In the genomic region with DNA sequence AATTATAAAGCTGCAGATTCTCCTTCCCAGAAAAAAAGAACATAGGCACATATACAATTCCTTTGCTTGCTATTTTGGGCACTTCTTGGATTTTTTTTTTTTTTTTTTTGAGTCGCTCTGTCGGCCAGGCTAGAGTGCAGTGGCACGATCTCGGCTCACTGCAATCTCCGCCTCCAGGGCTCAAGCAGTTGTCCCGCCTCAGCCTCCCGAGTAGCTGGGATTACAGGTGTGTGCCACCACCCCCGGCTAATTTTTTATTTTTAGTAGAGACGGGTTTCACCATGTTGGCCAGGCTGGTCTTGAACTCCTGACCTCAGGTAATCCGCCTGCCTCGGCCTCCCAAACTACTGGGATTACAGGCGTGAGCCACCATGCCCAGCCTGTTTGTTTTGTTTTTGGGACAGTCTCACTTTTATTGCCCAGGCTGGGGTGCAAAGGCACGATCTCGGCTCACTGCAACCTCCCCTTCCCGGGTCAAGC, we compare ENCODE assay signal across 8 cellular contexts. TPM values are rescaled to one million over a fixed set of nuclear protein-coding genes. Genes with fewer than 3 reads are reported as not detected.
A peak's percentile ranks its signal among the peaks of the same experiment; 100 is the strongest.
DNase-seq lines count a peak whose midpoint lies in the region; ATAC-seq, FAIRE-seq and TF ChIP-seq lines count a peak whose summit lies in the region.
"Not testable (repeated sequence)": the region's sequence is repeated elsewhere in the genome, so short reads cannot be mapped to it uniquely, and the experiment has no call there.

No MANE protein-coding gene starts in this region.

- not testable (repeated sequence) for H3K4me3 ChIP-seq in KMS-11 (IDR thresholded peaks at IDR 0.05; ENCODE audit: insufficient read depth, low read depth, low read length); endothelial cell of umbilical vein (replicated peaks in 1 of 3; ENCODE audit: insufficient read depth in 1 of 3, low read depth in 1 of 3, low read length in 3 of 3)
- peak overlapping the region; percentile 87 for H3K4me3 ChIP-seq in lower lobe of right lung
- peak overlapping the region; percentile 84 for H3K4me3 ChIP-seq in thoracic aorta

- not testable (repeated sequence) for TF ChIP-seq CTCF in C4-2B (conservative IDR thresholded peaks at IDR 0.05); KMS-11 (conservative IDR thresholded peaks at IDR 0.05; ENCODE audit: low read depth, low read length); endothelial cell of umbilical vein (IDR thresholded peaks at IDR 0.05; ENCODE audit: extremely low read depth in 1 of 2, insufficient read depth in 1 of 2, low read depth in 1 of 2, low read length in 2 of 2); lower lobe of right lung (IDR thresholded peaks at IDR 0.05); progenitor cell of endocrine pancreas (IDR thresholded peaks at IDR 0.05; ENCODE audit: unreplicated experiment); thoracic aorta (IDR thresholded peaks at IDR 0.05)

- not testable (repeated sequence) for H3K9me3 Mint-ChIP-seq in T-helper 2 cell treated with Interferon-gamma antibody and Interleukin-4, amounts not matched to agents 5 μg/mL and 100 μg/mL, for 36 hours; activated naive CD8-positive, alpha-beta T cell treated with anti-CD3 and anti-CD28 coated beads, Interleukin-2, amount 50 U/mL, for 24 hours; progenitor cell of endocrine pancreas (ENCODE audit: low read depth)

- peak overlapping the region; percentile 93; the same call in 1 of the 2 replicates for H3K4me2 ChIP-seq in KMS-11
- H3K4me2 ChIP-seq in endothelial cell of umbilical vein (ENCODE audit: insufficient read depth, low read length): peak overlapping the region; percentile 83

- H3K4me1 ChIP-seq in KMS-11 (ENCODE audit: low read depth, poor library complexity, severe bottlenecking) (peaks cover 35% of the 10 kb centered on the region), endothelial cell of umbilical vein (ENCODE audit: control insufficient read depth, extremely low read depth, insufficient read depth, low read length) (peaks cover 24% of the 10 kb centered on the region), lower lobe of right lung (peaks cover 35% of the 10 kb centered on the region), thoracic aorta (ENCODE audit: control insufficient read depth in 1 of 2, low read depth in 2 of 2) (peaks cover 26 to 31% of the 10 kb centered on the region in 2 donors)

- not testable (repeated sequence) for FAIRE-seq in endothelial cell of umbilical vein (lab: Jason Lieb, UNC)

- intact Hi-C loops in endothelial cell of umbilical vein (cut with micrococcal nuclease); lower lobe of right lung (cut with DNase I): not testable (repeated sequence)

- not testable (repeated sequence) for H3K9ac ChIP-seq in KMS-11
- H3K9ac ChIP-seq in endothelial cell of umbilical vein (replicated peaks; ENCODE audit: extremely low read depth, insufficient read depth, low read length): peak overlapping the region; percentile 90

- H3K9me3 ChIP-seq in endothelial cell of umbilical vein (replicated peaks; ENCODE audit: control insufficient read depth, insufficient read depth, low read length); lower lobe of right lung; thoracic aorta: not testable (repeated sequence)

- H3K4me3 Mint-ChIP-seq in T-helper 2 cell treated with Interferon-gamma antibody and Interleukin-4, amounts not matched to agents 5 μg/mL and 100 μg/mL, for 36 hours: peak overlapping the region; percentile 95
- H3K4me3 Mint-ChIP-seq in activated naive CD8-positive, alpha-beta T cell treated with anti-CD3 and anti-CD28 coated beads, Interleukin-2, amount 50 U/mL, for 24 hours: peak overlapping the region; percentile 98
- peak overlapping the region; percentile 98 for H3K4me3 Mint-ChIP-seq in progenitor cell of endocrine pancreas (ENCODE audit: low read depth)

- not testable (repeated sequence) for H3K27me3 Mint-ChIP-seq in T-helper 2 cell treated with Interferon-gamma antibody and Interleukin-4, amounts not matched to agents 5 μg/mL and 100 μg/mL, for 36 hours (ENCODE audit: low read depth); activated naive CD8-positive, alpha-beta T cell treated with anti-CD3 and anti-CD28 coated beads, Interleukin-2, amount 50 U/mL, for 24 hours; progenitor cell of endocrine pancreas

- CTCF ChIA-PET in endothelial cell of umbilical vein (lab: Charles Lee): interaction anchor here (1.1 kb wide), 1 partner anchor 275 kb away, joined by 5 read pairs; no protein-coding TSS in a partner anchor

- H3K4me1 Mint-ChIP-seq in T-helper 2 cell treated with Interferon-gamma antibody and Interleukin-4, amounts not matched to agents 5 μg/mL and 100 μg/mL, for 36 hours (ENCODE audit: low read depth): peaks cover 31% of the 10 kb centered on the region
- peaks cover 36% of the 10 kb centered on the region for H3K4me1 Mint-ChIP-seq in activated naive CD8-positive, alpha-beta T cell treated with anti-CD3 and anti-CD28 coated beads, Interleukin-2, amount 50 U/mL, for 24 hours
- H3K4me1 Mint-ChIP-seq in progenitor cell of endocrine pancreas (ENCODE audit: low read depth): peaks cover 32% of the 10 kb centered on the region

- not testable (repeated sequence) for H3K9me1 ChIP-seq in endothelial cell of umbilical vein (replicated peaks; ENCODE audit: control insufficient read depth, extremely low read depth, insufficient read depth, low read length)

- H4K20me1 ChIP-seq in KMS-11 (ENCODE audit: insufficient read depth): peaks cover 27% of the 10 kb centered on the region
- H4K20me1 ChIP-seq in endothelial cell of umbilical vein (replicated peaks; ENCODE audit: control insufficient read depth, extremely low read depth, insufficient read depth, low read length): not testable (repeated sequence)

- POLR2A ChIA-PET in endothelial cell of umbilical vein (lab: Charles Lee): interaction anchor here (1.0 to 1.9 kb wide), 4 partner anchors 26 to 402 kb away, joined by 3 to 9 read pairs (median 3); a partner anchor contains a TSS

- H3K36me3 ChIP-seq in KMS-11 (ENCODE audit: insufficient read depth) (peaks cover 29% of the 10 kb centered on the region; the same call in 1 of the 2 replicates), lower lobe of right lung (peaks cover 18% of the 10 kb centered on the region)
- H3K36me3 ChIP-seq in endothelial cell of umbilical vein (ENCODE audit: control insufficient read depth in 2 of 2, extremely low read depth in 1 of 2, insufficient read depth in 2 of 2, low read length in 2 of 2); thoracic aorta: not testable (repeated sequence)

- peaks cover 62% of the 10 kb centered on the region for H3K36me3 Mint-ChIP-seq in T-helper 2 cell treated with Interferon-gamma antibody and Interleukin-4, amounts not matched to agents 5 μg/mL and 100 μg/mL, for 36 hours (ENCODE audit: low read depth)
- H3K36me3 Mint-ChIP-seq in activated naive CD8-positive, alpha-beta T cell treated with anti-CD3 and anti-CD28 coated beads, Interleukin-2, amount 50 U/mL, for 24 hours (ENCODE audit: low read depth): peaks cover 63% of the 10 kb centered on the region
- not testable (repeated sequence) for H3K36me3 Mint-ChIP-seq in progenitor cell of endocrine pancreas (ENCODE audit: insufficient read depth)

- H3K27me3 ChIP-seq in KMS-11 (ENCODE audit: insufficient read depth, low read depth); endothelial cell of umbilical vein (ENCODE audit: control insufficient read depth in 2 of 2, insufficient read depth in 2 of 2, low read length in 2 of 2); lower lobe of right lung (ENCODE audit: low read depth); thoracic aorta (replicated peaks; ENCODE audit: insufficient read depth): not testable (repeated sequence)

- peak overlapping the region; percentile 70; the same call in 1 of the 2 replicates for H2AFZ ChIP-seq in KMS-11 (ENCODE audit: low read depth)
- H2AFZ ChIP-seq in endothelial cell of umbilical vein (ENCODE audit: low read depth, low read length): not testable (repeated sequence)

- H3K79me2 ChIP-seq in KMS-11 (ENCODE audit: insufficient read depth, low read depth) (peaks cover 40% of the 10 kb centered on the region), endothelial cell of umbilical vein (ENCODE audit: control insufficient read depth, insufficient read depth, low read length) (peaks cover 39% of the 10 kb centered on the region)

- peak overlapping the region; percentile 96 for H3K27ac Mint-ChIP-seq in T-helper 2 cell treated with Interferon-gamma antibody and Interleukin-4, amounts not matched to agents 5 μg/mL and 100 μg/mL, for 36 hours
- H3K27ac Mint-ChIP-seq in activated naive CD8-positive, alpha-beta T cell treated with anti-CD3 and anti-CD28 coated beads, Interleukin-2, amount 50 U/mL, for 24 hours: peak overlapping the region; percentile 99
- H3K27ac Mint-ChIP-seq in progenitor cell of endocrine pancreas: peak overlapping the region; percentile 100

- not testable (repeated sequence) for TF ChIP-seq POLR2A in endothelial cell of umbilical vein (IDR thresholded peaks at IDR 0.05; ENCODE audit: low read depth, low read length)

- dilution Hi-C loops in endothelial cell of umbilical vein (cut with MboI; ENCODE audit: extremely low pct_ligation_motif_present, low sequenced_read_pairs): not testable (repeated sequence)

- ATAC-seq in activated naive CD8-positive, alpha-beta T cell treated with anti-CD3 and anti-CD28 coated beads, Interleukin-2, amount 50 U/mL, for 24 hours; lower lobe of right lung; thoracic aorta (ENCODE audit: insufficient number of reproducible peaks, low FRiP score, low read depth): not testable (repeated sequence)

- BruUV-seq in endothelial cell of umbilical vein (replicated peaks; lab: Mats Ljungman, UMichigan): not testable (repeated sequence)

- peak overlapping the region; percentile 47 for H3K27ac ChIP-seq in C4-2B
- H3K27ac ChIP-seq in KMS-11: peak overlapping the region; percentile 92; the same call in 1 of the 2 replicates
- not testable (repeated sequence) for H3K27ac ChIP-seq in endothelial cell of umbilical vein (ENCODE audit: insufficient read depth, low read depth, low read length)
- peak overlapping the region; percentile 92 for H3K27ac ChIP-seq in lower lobe of right lung
- peak overlapping the region; percentile 85 to 90 for H3K27ac ChIP-seq in thoracic aorta

- not testable (repeated sequence) for DNase-seq in T-helper 2 cell treated with Interferon-gamma antibody and Interleukin-4, amounts not matched to agents 5 μg/mL and 100 μg/mL, for 36 hours (ENCODE audit: low spot score); activated naive CD8-positive, alpha-beta T cell treated with anti-CD3 and anti-CD28 coated beads, Interleukin-2, amount 50 U/mL, for 24 hours; endothelial cell of umbilical vein (ENCODE audit: low read depth, low spot score); lower lobe of right lung; progenitor cell of endocrine pancreas (ENCODE audit: low spot score, unreplicated experiment); thoracic aorta (ENCODE audit: low spot score)

RNA-seq across cellular contexts. Expression of a gene that starts 1.1 kb away (rescaled TPM):
- 886 and 892 TPM in 2 replicates for total RNA-seq in endothelial cell of umbilical vein
- 130 and 260 TPM in 2 replicates for polyA plus RNA-seq in endothelial cell of umbilical vein
- 311 and 453 TPM in 2 replicates for polyA plus RNA-seq in endothelial cell of umbilical vein (2011; cell fraction: cytosol; rRNA removed)
- polyA plus RNA-seq in endothelial cell of umbilical vein (2011; cell fraction: nucleus; rRNA removed): 103 and 153 TPM in 2 replicates
- 1,629 and 2,020 TPM in 2 replicates for polyA plus RNA-seq in endothelial cell of umbilical vein (2012)
- 252 TPM in 2 replicates for polyA minus RNA-seq in endothelial cell of umbilical vein
- 136 TPM for polyA minus RNA-seq in endothelial cell of umbilical vein (2011; cell fraction: cytosol; rRNA and poly(A)+ RNA removed)
- 36.7 and 40.2 TPM in 2 replicates for polyA minus RNA-seq in endothelial cell of umbilical vein (2011; cell fraction: nucleus; rRNA and poly(A)+ RNA removed)
- total RNA-seq in lower lobe of right lung: 673 TPM
- 811 and 841 TPM in 2 replicates for total RNA-seq in progenitor cell of endocrine pancreas
- 100 to 1,000 TPM; 509 to 657 TPM for total RNA-seq in thoracic aorta

RNA-seq across cellular contexts. Expression of a gene that starts 25.9 kb away (rescaled TPM):
- total RNA-seq in endothelial cell of umbilical vein (12.1 and 13.4 TPM in 2 replicates), lower lobe of right lung (7.7 TPM), progenitor cell of endocrine pancreas (21.2 and 26.6 TPM in 2 replicates), thoracic aorta (1 to 10 TPM; 2.3 to 4.0 TPM)
- 8.0 and 10.9 TPM in 2 replicates for polyA plus RNA-seq in endothelial cell of umbilical vein
- polyA plus RNA-seq in endothelial cell of umbilical vein (2011; cell fraction: cytosol; rRNA removed): 12.4 and 15.2 TPM in 2 replicates
- polyA plus RNA-seq in endothelial cell of umbilical vein (2011; cell fraction: nucleus; rRNA removed): 15.6 and 17.6 TPM in 2 replicates
- 5.6 and 15.0 TPM in 2 replicates for polyA plus RNA-seq in endothelial cell of umbilical vein (2012)
- 16.9 and 17.4 TPM in 2 replicates for polyA minus RNA-seq in endothelial cell of umbilical vein
- 30.0 TPM for polyA minus RNA-seq in endothelial cell of umbilical vein (2011; cell fraction: cytosol; rRNA and poly(A)+ RNA removed)
- polyA minus RNA-seq in endothelial cell of umbilical vein (2011; cell fraction: nucleus; rRNA and poly(A)+ RNA removed): 9.4 and 12.4 TPM in 2 replicates

RNA-seq across cellular contexts. Expression of a gene that starts 36.9 kb away (rescaled TPM):
- total RNA-seq in endothelial cell of umbilical vein (not detected in 2 replicates), lower lobe of right lung (93.8 TPM), progenitor cell of endocrine pancreas (0.60 and 0.71 TPM in 2 replicates), thoracic aorta (1 to 10 TPM in 1 of 2 donors, not detected in 1; 2.0 TPM)
- 0.25 TPM in 1 of 2 replicates, not detected in the other for polyA plus RNA-seq in endothelial cell of umbilical vein
- 0.19 and 0.23 TPM in 2 replicates for polyA plus RNA-seq in endothelial cell of umbilical vein (2011; cell fraction: cytosol; rRNA removed)
- 0.08 and 0.13 TPM in 2 replicates for polyA plus RNA-seq in endothelial cell of umbilical vein (2011; cell fraction: nucleus; rRNA removed)
- not detected in 2 replicates for polyA plus RNA-seq in endothelial cell of umbilical vein (2012)
- polyA minus RNA-seq in endothelial cell of umbilical vein: 0.36 and 0.85 TPM in 2 replicates
- polyA minus RNA-seq in endothelial cell of umbilical vein (2011; cell fraction: cytosol; rRNA and poly(A)+ RNA removed): not detected
- polyA minus RNA-seq in endothelial cell of umbilical vein (2011; cell fraction: nucleus; rRNA and poly(A)+ RNA removed): not detected in 2 replicates

RNA-seq across cellular contexts. Expression of a gene that starts 38.2 kb away (rescaled TPM):
- total RNA-seq in endothelial cell of umbilical vein (262 and 278 TPM in 2 replicates), lower lobe of right lung (198 TPM), progenitor cell of endocrine pancreas (231 and 234 TPM in 2 replicates), thoracic aorta (10 to 100 TPM; 70.4 to 97.6 TPM)
- 33.4 and 48.5 TPM in 2 replicates for polyA plus RNA-seq in endothelial cell of umbilical vein
- 73.3 and 77.3 TPM in 2 replicates for polyA plus RNA-seq in endothelial cell of umbilical vein (2011; cell fraction: cytosol; rRNA removed)
- polyA plus RNA-seq in endothelial cell of umbilical vein (2011; cell fraction: nucleus; rRNA removed): 37.5 and 49.3 TPM in 2 replicates
- 239 and 400 TPM in 2 replicates for polyA plus RNA-seq in endothelial cell of umbilical vein (2012)
- polyA minus RNA-seq in endothelial cell of umbilical vein: 21.7 and 27.4 TPM in 2 replicates
- 119 TPM for polyA minus RNA-seq in endothelial cell of umbilical vein (2011; cell fraction: cytosol; rRNA and poly(A)+ RNA removed)
- polyA minus RNA-seq in endothelial cell of umbilical vein (2011; cell fraction: nucleus; rRNA and poly(A)+ RNA removed): 26.1 and 27.9 TPM in 2 replicates

Comparison
In these comparisons a context has a peak if more than half of its experiments do, and no peak if none do; other contexts are left out.
1. RNA of a gene that starts 36.9 kb away (total RNA-seq): 93.8 TPM in lower lobe of right lung (single experiment); 2.0 TPM in thoracic aorta, 0.60 to 0.71 TPM in progenitor cell of endocrine pancreas and not detected in endothelial cell of umbilical vein; every median in the first group is over 10 times any median in the second.
2. Peak in every context shown above with its lines, with median percentiles within 50 percentile points of each other: H3K27ac Mint-ChIP-seq and H3K4me3 Mint-ChIP-seq.